In genomic region chr3:150733936-150734794, GRCh38 we compare ENCODE assay signal across 1 cellular context.
TF ChIP-seq lines count a peak whose summit lies in the region.

No MANE protein-coding gene starts in this region.

TF ChIP-seq in HepG2, 621 proteins besides CTCF, POLR2A, EP300 and RAD21 (continued from another document):
- TF ChIP-seq CSRNP1 (CRISPR knock-in tag; IDR thresholded peaks at IDR 0.05): no peak
- TF ChIP-seq KLF6 (CRISPR knock-in tag; IDR thresholded peaks at IDR 0.05): no peak
- peak; percentile 56; the same call in 1 of the 2 replicates for TF ChIP-seq BCL6 (CRISPR knock-in tag; IDR thresholded peaks at IDR 0.05)
- TF ChIP-seq DPF2 (CRISPR knock-in tag; IDR thresholded peaks at IDR 0.05; ENCODE audit: borderline replicate concordance, low read depth): peak; percentile 17; the same call in 1 of the 2 replicates
- no peak for TF ChIP-seq EZH2 (conservative IDR thresholded peaks at IDR 0.05; ENCODE audit: low read depth, low read length)
- TF ChIP-seq NFE2 (CRISPR knock-in tag; IDR thresholded peaks at IDR 0.05): no peak
